ENCODE assay signal across 1 cellular context in genomic region chr1:210373878-210374599, GRCh38.
TF ChIP-seq lines count a peak whose summit lies in the region.

No MANE protein-coding gene starts in this region.

TF ChIP-seq in HepG2, 621 proteins besides CTCF, POLR2A, EP300 and RAD21 (continued from another document and continues in another):
- TF ChIP-seq EHMT2 (IDR thresholded peaks at IDR 0.05; ENCODE audit: borderline replicate concordance, low read depth, low read length) (no peak; the same call in 1 of the 2 replicates), ZBTB2 (CRISPR knock-in tag; IDR thresholded peaks at IDR 0.05; ENCODE audit: low read depth) (no peak), ZNF839 (CRISPR knock-in tag; IDR thresholded peaks at IDR 0.05; ENCODE audit: borderline replicate concordance) (no peak), DNMT1 (CRISPR knock-in tag; IDR thresholded peaks at IDR 0.05) (no peak), HOMEZ (CRISPR knock-in tag; IDR thresholded peaks at IDR 0.05; ENCODE audit: low read depth) (peak; percentile 85), SSRP1 (CRISPR knock-in tag; IDR thresholded peaks at IDR 0.05) (peak; percentile 90; the same call in 1 of the 2 replicates), ZNF383 (CRISPR knock-in tag; IDR thresholded peaks at IDR 0.05; ENCODE audit: borderline replicate concordance) (no peak), POLR2G (IDR thresholded peaks at IDR 0.05; ENCODE audit: low read depth, low read length) (peak; percentile 91), ZNF773 (CRISPR knock-in tag; IDR thresholded peaks at IDR 0.05; ENCODE audit: borderline replicate concordance) (no peak), MIER2 (CRISPR knock-in tag; IDR thresholded peaks at IDR 0.05) (peak; percentile 15; the same call in 1 of the 2 replicates), TAF15 (IDR thresholded peaks at IDR 0.05; ENCODE audit: low read depth, low read length, poor library complexity, severe bottlenecking) (no peak), ZNF556 (CRISPR knock-in tag; IDR thresholded peaks at IDR 0.05; ENCODE audit: borderline replicate concordance) (no peak), GATAD2A (CRISPR knock-in tag; IDR thresholded peaks at IDR 0.05) (peak; percentile 94), PLSCR1 (CRISPR knock-in tag; IDR thresholded peaks at IDR 0.05; ENCODE audit: borderline replicate concordance) (no peak), PREB (CRISPR knock-in tag; IDR thresholded peaks at IDR 0.05) (no peak), LCORL (IDR thresholded peaks at IDR 0.05) (no peak), LCORL (CRISPR knock-in tag; IDR thresholded peaks at IDR 0.05) (0 out of 2 replicates have a peak, but pooled peaks have one; percentile 38), SUZ12 (IDR thresholded peaks at IDR 0.05; ENCODE audit: low read depth, low read length) (peak; percentile 37; the same call in 1 of the 2 replicates), ZNF224 (CRISPR knock-in tag; IDR thresholded peaks at IDR 0.05) (no peak), NR2C2 (CRISPR knock-in tag; IDR thresholded peaks at IDR 0.05; ENCODE audit: borderline replicate concordance) (peak; percentile 55; the same call in 1 of the 2 replicates), DNMT3B (CRISPR knock-in tag; conservative IDR thresholded peaks at IDR 0.05) (0 out of 2 replicates have a peak, but pooled peaks have one; percentile 50), PAF1 (CRISPR knock-in tag; IDR thresholded peaks at IDR 0.05) (no peak), MXD4 (CRISPR knock-in tag; IDR thresholded peaks at IDR 0.05) (no peak), ZBTB7B (CRISPR knock-in tag; IDR thresholded peaks at IDR 0.05) (no peak), ZNF24 (IDR thresholded peaks at IDR 0.05) (0 out of 2 replicates have a peak, but pooled peaks have one; percentile 41), MXI1 (IDR thresholded peaks at IDR 0.05; ENCODE audit: borderline replicate concordance, low read depth, low read length) (no peak), ZNF891 (CRISPR knock-in tag; IDR thresholded peaks at IDR 0.05) (no peak), KLF12 (CRISPR knock-in tag; IDR thresholded peaks at IDR 0.05; ENCODE audit: borderline replicate concordance) (no peak), TBL1XR1 (IDR thresholded peaks at IDR 0.05; ENCODE audit: borderline replicate concordance, low read length, partially characterized antibody) (peak; percentile 94), ZZZ3 (CRISPR knock-in tag; IDR thresholded peaks at IDR 0.05; ENCODE audit: borderline replicate concordance) (no peak), NFKB2 (CRISPR knock-in tag; IDR thresholded peaks at IDR 0.05; ENCODE audit: borderline replicate concordance) (no peak), ZBTB46 (CRISPR knock-in tag; IDR thresholded peaks at IDR 0.05; ENCODE audit: borderline replicate concordance) (no peak), JUND (CRISPR knock-in tag; IDR thresholded peaks at IDR 0.05) (peak; percentile 80), MAZ (IDR thresholded peaks at IDR 0.05; ENCODE audit: borderline replicate concordance, low read depth, low read length) (no peak), MAZ (CRISPR knock-in tag; IDR thresholded peaks at IDR 0.05; ENCODE audit: low read depth) (0 out of 2 replicates have a peak, but pooled peaks have one; percentile 37), MEIS2 (CRISPR knock-in tag; IDR thresholded peaks at IDR 0.05) (no peak), IKZF5 (CRISPR knock-in tag; IDR thresholded peaks at IDR 0.05) (peak; percentile 43; the same call in 1 of the 2 replicates), KDM3A (CRISPR knock-in tag; IDR thresholded peaks at IDR 0.05; ENCODE audit: low read depth) (no peak; the same call in 1 of the 2 replicates), KLF13 (CRISPR knock-in tag; IDR thresholded peaks at IDR 0.05) (no peak), MAX (IDR thresholded peaks at IDR 0.05) (no peak), ZNF484 (CRISPR knock-in tag; IDR thresholded peaks at IDR 0.05; ENCODE audit: borderline replicate concordance, low read depth) (no peak), ZNF777 (CRISPR knock-in tag; IDR thresholded peaks at IDR 0.05) (no peak), HES4 (CRISPR knock-in tag; IDR thresholded peaks at IDR 0.05; ENCODE audit: borderline replicate concordance) (no peak), ZBTB33 (CRISPR knock-in tag; IDR thresholded peaks at IDR 0.05) (peak; percentile 57; the same call in 1 of the 2 replicates), DMAP1 (CRISPR knock-in tag; IDR thresholded peaks at IDR 0.05) (peak; percentile 52; the same call in 1 of the 2 replicates)
- TF ChIP-seq, protein P1, sequence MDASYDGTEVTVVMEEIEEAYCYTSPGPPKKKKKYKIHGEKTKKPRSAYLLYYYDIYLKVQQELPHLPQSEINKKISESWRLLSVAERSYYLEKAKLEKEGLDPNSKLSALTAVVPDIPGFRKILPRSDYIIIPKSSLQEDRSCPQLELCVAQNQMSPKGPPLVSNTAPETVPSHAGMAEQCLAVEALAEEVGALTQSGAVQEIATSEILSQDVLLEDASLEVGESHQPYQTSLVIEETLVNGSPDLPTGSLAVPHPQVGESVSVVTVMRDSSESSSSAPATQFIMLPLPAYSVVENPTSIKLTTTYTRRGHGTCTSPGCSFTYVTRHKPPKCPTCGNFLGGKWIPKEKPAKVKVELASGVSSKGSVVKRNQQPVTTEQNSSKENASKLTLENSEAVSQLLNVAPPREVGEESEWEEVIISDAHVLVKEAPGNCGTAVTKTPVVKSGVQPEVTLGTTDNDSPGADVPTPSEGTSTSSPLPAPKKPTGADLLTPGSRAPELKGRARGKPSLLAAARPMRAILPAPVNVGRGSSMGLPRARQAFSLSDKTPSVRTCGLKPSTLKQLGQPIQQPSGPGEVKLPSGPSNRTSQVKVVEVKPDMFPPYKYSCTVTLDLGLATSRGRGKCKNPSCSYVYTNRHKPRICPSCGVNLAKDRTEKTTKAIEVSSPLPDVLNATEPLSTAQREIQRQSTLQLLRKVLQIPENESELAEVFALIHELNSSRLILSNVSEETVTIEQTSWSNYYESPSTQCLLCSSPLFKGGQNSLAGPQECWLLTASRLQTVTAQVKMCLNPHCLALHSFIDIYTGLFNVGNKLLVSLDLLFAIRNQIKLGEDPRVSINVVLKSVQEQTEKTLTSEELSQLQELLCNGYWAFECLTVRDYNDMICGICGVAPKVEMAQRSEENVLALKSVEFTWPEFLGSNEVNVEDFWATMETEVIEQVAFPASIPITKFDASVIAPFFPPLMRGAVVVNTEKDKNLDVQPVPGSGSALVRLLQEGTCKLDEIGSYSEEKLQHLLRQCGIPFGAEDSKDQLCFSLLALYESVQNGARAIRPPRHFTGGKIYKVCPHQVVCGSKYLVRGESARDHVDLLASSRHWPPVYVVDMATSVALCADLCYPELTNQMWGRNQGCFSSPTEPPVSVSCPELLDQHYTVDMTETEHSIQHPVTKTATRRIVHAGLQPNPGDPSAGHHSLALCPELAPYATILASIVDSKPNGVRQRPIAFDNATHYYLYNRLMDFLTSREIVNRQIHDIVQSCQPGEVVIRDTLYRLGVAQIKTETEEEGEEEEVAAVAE (CRISPR knock-in tag; IDR thresholded peaks at IDR 0.05; ENCODE audit: borderline replicate concordance) = no peak
- TF ChIP-seq, protein P2, sequence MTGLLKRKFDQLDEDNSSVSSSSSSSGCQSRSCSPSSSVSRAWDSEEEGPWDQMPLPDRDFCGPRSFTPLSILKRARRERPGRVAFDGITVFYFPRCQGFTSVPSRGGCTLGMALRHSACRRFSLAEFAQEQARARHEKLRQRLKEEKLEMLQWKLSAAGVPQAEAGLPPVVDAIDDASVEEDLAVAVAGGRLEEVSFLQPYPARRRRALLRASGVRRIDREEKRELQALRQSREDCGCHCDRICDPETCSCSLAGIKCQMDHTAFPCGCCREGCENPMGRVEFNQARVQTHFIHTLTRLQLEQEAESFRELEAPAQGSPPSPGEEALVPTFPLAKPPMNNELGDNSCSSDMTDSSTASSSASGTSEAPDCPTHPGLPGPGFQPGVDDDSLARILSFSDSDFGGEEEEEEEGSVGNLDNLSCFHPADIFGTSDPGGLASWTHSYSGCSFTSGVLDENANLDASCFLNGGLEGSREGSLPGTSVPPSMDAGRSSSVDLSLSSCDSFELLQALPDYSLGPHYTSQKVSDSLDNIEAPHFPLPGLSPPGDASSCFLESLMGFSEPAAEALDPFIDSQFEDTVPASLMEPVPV (CRISPR knock-in tag; IDR thresholded peaks at IDR 0.05) = no peak
- TF ChIP-seq, protein P3, sequence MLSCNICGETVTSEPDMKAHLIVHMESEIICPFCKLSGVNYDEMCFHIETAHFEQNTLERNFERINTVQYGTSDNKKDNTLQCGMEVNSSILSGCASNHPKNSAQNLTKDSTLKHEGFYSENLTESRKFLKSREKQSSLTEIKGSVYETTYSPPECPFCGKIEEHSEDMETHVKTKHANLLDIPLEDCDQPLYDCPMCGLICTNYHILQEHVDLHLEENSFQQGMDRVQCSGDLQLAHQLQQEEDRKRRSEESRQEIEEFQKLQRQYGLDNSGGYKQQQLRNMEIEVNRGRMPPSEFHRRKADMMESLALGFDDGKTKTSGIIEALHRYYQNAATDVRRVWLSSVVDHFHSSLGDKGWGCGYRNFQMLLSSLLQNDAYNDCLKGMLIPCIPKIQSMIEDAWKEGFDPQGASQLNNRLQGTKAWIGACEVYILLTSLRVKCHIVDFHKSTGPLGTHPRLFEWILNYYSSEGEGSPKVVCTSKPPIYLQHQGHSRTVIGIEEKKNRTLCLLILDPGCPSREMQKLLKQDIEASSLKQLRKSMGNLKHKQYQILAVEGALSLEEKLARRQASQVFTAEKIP (CRISPR knock-in tag; IDR thresholded peaks at IDR 0.05; ENCODE audit: borderline replicate concordance) = no peak
